2 cellular contexts compared by ENCODE assay signal in genomic region chr4:60981534-60981933, GRCh38.
TF ChIP-seq lines count a peak whose summit lies in the region.

No MANE protein-coding gene starts in this region.

TF ChIP-seq in IMR-90, 13 proteins besides CTCF, POLR2A, EP300 and RAD21:
- TF ChIP-seq FOS (IDR thresholded peaks at IDR 0.05; ENCODE audit: low read depth, low read length): no peak
TF ChIP-seq in IMR-90: peak in this region for 0.

TF ChIP-seq in H1, 55 proteins besides CTCF, POLR2A, EP300 and RAD21:
- TF ChIP-seq SAP30 (IDR thresholded peaks at IDR 0.05; ENCODE audit: insufficient read depth, insufficient replicate concordance, low read length) (no peak), TCF12 (IDR thresholded peaks at IDR 0.05; ENCODE audit: low read depth, low read length) (no peak), CHD7 (IDR thresholded peaks at IDR 0.05; ENCODE audit: insufficient replicate concordance, low read length) (no peak), NANOG (IDR thresholded peaks at IDR 0.05; ENCODE audit: insufficient read depth, low read depth, low read length, poor library complexity, severe bottlenecking) (no peak), KDM1A (IDR thresholded peaks at IDR 0.05; ENCODE audit: borderline replicate concordance, low read length) (no peak), TAF1 (IDR thresholded peaks at IDR 0.05; ENCODE audit: low read depth, low read length) (no peak), NRF1 (IDR thresholded peaks at IDR 0.05; ENCODE audit: low read depth, low read length) (no peak), TBP (IDR thresholded peaks at IDR 0.05; ENCODE audit: low read depth, low read length) (no peak), SRF (IDR thresholded peaks at IDR 0.05; ENCODE audit: low read depth, low read length) (no peak), BCL11A (IDR thresholded peaks at IDR 0.05; ENCODE audit: low read depth in 2 of 2, low read length in 2 of 2) (no peak), SP4 (IDR thresholded peaks at IDR 0.05; ENCODE audit: low read length) (no peak), RXRA (IDR thresholded peaks at IDR 0.05; ENCODE audit: insufficient read depth, low read depth, low read length) (no peak), YY1 (IDR thresholded peaks at IDR 0.05; ENCODE audit: low read depth, low read length) (no peak), ATF2 (IDR thresholded peaks at IDR 0.05; ENCODE audit: low read length) (no peak), MAFK (IDR thresholded peaks at IDR 0.05; ENCODE audit: low read depth, low read length) (no peak), JUN (IDR thresholded peaks at IDR 0.05; ENCODE audit: low read depth, low read length) (no peak)
